16 cellular contexts compared by ENCODE assay signal in genomic region chr19:42116308-42117075, GRCh38. TPM values are rescaled to one million over a fixed set of nuclear protein-coding genes. Genes with fewer than 3 reads are reported as not detected.
DNase-seq lines count a peak whose midpoint lies in the region; ATAC-seq, FAIRE-seq and TF ChIP-seq lines count a peak whose summit lies in the region.
"Had no signal": no experiment of that assay in that cellular context is flagged by ENCODE, and none has a peak within 500 bp of the region (broad histone marks: within the 10 kb centered on the region; RNA-seq: fewer than 3 reads in every experiment).

No MANE protein-coding gene starts in this region.

- H2AFZ ChIP-seq in HepG2 (ENCODE audit: low read length) (no peak overlapping the region), OCI-LY1 (ENCODE audit: low read length) (no peak overlapping the region)

- CTCF ChIA-PET in HepG2 (lab: Yijun Ruan, JAX; ENCODE audit: low intra/inter-chr PET ratio, low total read pairs): no interaction called here

- FAIRE-seq in HepG2 (lab: Jason Lieb, UNC): no peak
- FAIRE-seq: H54 had no signal

- no peaks in the 10 kb centered on the region for H3K9me2 ChIP-seq in OCI-LY1 (ENCODE audit: low read depth, low read length)

- H3K9ac ChIP-seq in HepG2 (ENCODE audit: insufficient read depth, low read depth, low read length): no peak overlapping the region
- peak overlapping the region; percentile 78; the same call in 1 of the 2 replicates for H3K9ac ChIP-seq in OCI-LY1 (ENCODE audit: low read length)

- ATAC-seq in HepG2 (no peak), right lobe of liver (no peak), GM18861 (IDR thresholded peaks at IDR 0.05; ENCODE audit: unreplicated experiment) (no peak)
- ATAC-seq: T-helper 17 cell had no signal

- no peak overlapping the region for H3K27ac Mint-ChIP-seq in activated T-helper 2 cell treated with anti-CD3 and anti-CD28 coated beads, Interferon-gamma antibody, Interleukin-2, Interleukin-4, amounts not matched to agents 10 μg/mL and 5 μg/mL and 100 μg/mL, durations not matched to agents 14 hours and 24 hours and 36 hours
- H3K27ac Mint-ChIP-seq: activated CD4-positive, alpha-beta T cell treated with anti-CD3 and anti-CD28 coated beads, Interleukin-2, amount 10 ng/mL, durations not matched to agents 7 days and 5 days had no signal

- H3K9me3 Mint-ChIP-seq in activated T-helper 2 cell treated with anti-CD3 and anti-CD28 coated beads, Interferon-gamma antibody, Interleukin-2, Interleukin-4, amounts not matched to agents 10 μg/mL and 5 μg/mL and 100 μg/mL, durations not matched to agents 14 hours and 24 hours and 36 hours: no peaks in the 10 kb centered on the region
- H3K9me3 Mint-ChIP-seq: activated CD4-positive, alpha-beta T cell treated with anti-CD3 and anti-CD28 coated beads, Interleukin-2, amount 10 ng/mL, durations not matched to agents 7 days and 5 days; activated T-helper 1 cell treated with anti-CD3 and anti-CD28 coated beads, Interleukin-12 subunit alpha, Interleukin-12 subunit beta, Interleukin-2, Interleukin-4 antibody, amounts not matched to agents 30 ng/mL and 10 ng/mL and 1 ng/mL, durations not matched to agents 14 hours and 24 hours and 36 hours had no signal

- POLR2A ChIA-PET in HepG2 (lab: Yijun Ruan, JAX): no interaction called here

- in situ Hi-C loops in HepG2 (cut with HindIII; ENCODE audit: extremely low pct_ligation_motif_present, low pct_unique_long_range_greater_than_20kb): no loop called here

- intact Hi-C loops in HepG2 (cut with micrococcal nuclease; ENCODE audit: unreplicated experiment) (no loop called here), right lobe of liver (cut with DNase I) (no loop called here)
- intact Hi-C loops in activated T-helper 2 cell treated with anti-CD3 and anti-CD28 coated beads, Interferon-gamma antibody, Interleukin-2, Interleukin-4, amounts not matched to agents 10 μg/mL and 5 μg/mL and 100 μg/mL, durations not matched to agents 14 hours and 24 hours and 36 hours (cut with micrococcal nuclease): no loop called here

- 68% methylated on average over 20 of the region's 20 CpGs for WGBS in HepG2 (ENCODE audit: low lambda C conversion rate)
- 87% methylated on average over 19 of the region's 20 CpGs for WGBS in right lobe of liver (ENCODE audit: insufficient coverage, low coverage, low lambda C conversion rate, missing lambda C conversion rate)

- no peaks in the 10 kb centered on the region for H3K36me3 ChIP-seq in HepG2 (replicated peaks in 1 of 2; ENCODE audit: control insufficient read depth in 1 of 2, insufficient read depth in 2 of 2, low read length in 2 of 2)
- no peaks in the 10 kb centered on the region for H3K36me3 ChIP-seq in right lobe of liver
- H3K36me3 ChIP-seq in OCI-LY1 (ENCODE audit: insufficient read depth, low read length): peaks cover 18% of the 10 kb centered on the region; the same call in 1 of the 2 replicates
- H3K36me3 ChIP-seq in right atrium auricular region: no peaks in the 10 kb centered on the region

- peaks cover 65% of the 10 kb centered on the region for H3K36me3 Mint-ChIP-seq in activated T-helper 2 cell treated with anti-CD3 and anti-CD28 coated beads, Interferon-gamma antibody, Interleukin-2, Interleukin-4, amounts not matched to agents 10 μg/mL and 5 μg/mL and 100 μg/mL, durations not matched to agents 14 hours and 24 hours and 36 hours (ENCODE audit: low read depth)

- TF ChIP-seq POLR2A in HepG2 (IDR thresholded peaks at IDR 0.05; ENCODE audit: insufficient read depth in 1 of 2, low read depth in 2 of 2, low read length in 2 of 2) (no peak), right lobe of liver (IDR thresholded peaks at IDR 0.05) (no peak)

- H3K27me3 Mint-ChIP-seq in activated T-helper 2 cell treated with anti-CD3 and anti-CD28 coated beads, Interferon-gamma antibody, Interleukin-2, Interleukin-4, amounts not matched to agents 10 μg/mL and 5 μg/mL and 100 μg/mL, durations not matched to agents 14 hours and 24 hours and 36 hours (ENCODE audit: low read depth): no peaks in the 10 kb centered on the region
- H3K27me3 Mint-ChIP-seq: activated CD4-positive, alpha-beta T cell treated with anti-CD3 and anti-CD28 coated beads, Interleukin-2, amount 10 ng/mL, durations not matched to agents 7 days and 5 days; T-helper 17 cell had no signal

- H3K9me3 ChIP-seq in HepG2 (ENCODE audit: low read length): no peaks in the 10 kb centered on the region
- H3K9me3 ChIP-seq in right lobe of liver: no peaks in the 10 kb centered on the region
- no peaks in the 10 kb centered on the region for H3K9me3 ChIP-seq in OCI-LY1 (ENCODE audit: low read length)
- no peaks in the 10 kb centered on the region for H3K9me3 ChIP-seq in right atrium auricular region

- H3K27me3 ChIP-seq in HepG2 (ENCODE audit: control insufficient read depth in 1 of 2, insufficient read depth in 2 of 2, low read length in 2 of 2) (peaks cover 2 to 3% of the 10 kb centered on the region in 2 experiments; a peak in 4 of 5 replicates), right lobe of liver (no peaks in the 10 kb centered on the region), OCI-LY1 (ENCODE audit: insufficient read depth, low read length) (no peaks in the 10 kb centered on the region), right atrium auricular region (no peaks in the 10 kb centered on the region)

- TF ChIP-seq EP300 in HepG2 (IDR thresholded peaks at IDR 0.05; ENCODE audit: low read depth in 2 of 2, low read length in 2 of 2) (no peak), HepG2 (CRISPR knock-in tag; IDR thresholded peaks at IDR 0.05; ENCODE audit: borderline replicate concordance) (no peak)

- H4K20me1 ChIP-seq in HepG2 (ENCODE audit: insufficient read depth, low read length): no peaks in the 10 kb centered on the region
- no peaks in the 10 kb centered on the region for H4K20me1 ChIP-seq in OCI-LY1 (ENCODE audit: insufficient read depth, low read length)

- peaks cover 12% of the 10 kb centered on the region for H3F3A ChIP-seq in OCI-LY1 (ENCODE audit: insufficient read depth, low read length)

- H3K4me3 ChIP-seq in HepG2 (replicated peaks in 1 of 3; ENCODE audit: insufficient read depth in 1 of 3, low read depth in 2 of 3, low read length in 3 of 3) (no peak overlapping the region), right lobe of liver (no peak overlapping the region), OCI-LY1 (ENCODE audit: low read depth, low read length, poor library complexity, severe bottlenecking) (no peak overlapping the region), epithelial cell of proximal tubule (ENCODE audit: low read depth, low read length) (no peak overlapping the region), right atrium auricular region (no peak overlapping the region)

- peaks cover 38% of the 10 kb centered on the region for H3K4me1 Mint-ChIP-seq in activated T-helper 2 cell treated with anti-CD3 and anti-CD28 coated beads, Interferon-gamma antibody, Interleukin-2, Interleukin-4, amounts not matched to agents 10 μg/mL and 5 μg/mL and 100 μg/mL, durations not matched to agents 14 hours and 24 hours and 36 hours (ENCODE audit: low read depth)

- H3K4me1 ChIP-seq in HepG2 (ENCODE audit: insufficient read depth, low read length) (peaks cover 4% of the 10 kb centered on the region), right lobe of liver (no peaks in the 10 kb centered on the region), OCI-LY1 (ENCODE audit: insufficient read depth, low read length, severe bottlenecking) (peaks cover 51% of the 10 kb centered on the region), right atrium auricular region (peaks cover 0 to 15% of the 10 kb centered on the region in 2 donors)

- H3K79me2 ChIP-seq in HepG2 (ENCODE audit: insufficient read depth, low read length) (no peaks in the 10 kb centered on the region), OCI-LY1 (ENCODE audit: insufficient read depth, low read length) (no peaks in the 10 kb centered on the region)

- BruUV-seq in HepG2 (replicated peaks; lab: Mats Ljungman, UMichigan): no TSS peak

- H3K27ac ChIP-seq in HepG2 (ENCODE audit: extremely low read length, insufficient read depth, low read length) (no peak overlapping the region), right lobe of liver (no peak overlapping the region), OCI-LY1 (ENCODE audit: low read depth, low read length, poor library complexity, severe bottlenecking) (peak overlapping the region; percentile 100), right atrium auricular region (no peak overlapping the region)

- DNase-seq in HepG2 (ENCODE audit: low spot score) (no peak), right lobe of liver (no peak), epithelial cell of proximal tubule (ENCODE audit: low read depth) (no peak), right atrium auricular region (ENCODE audit: low spot score) (no peak), NCI-H1436 (lab: John Stamatoyannopoulos, UW) (no peak)
- no peak for DNase-seq in activated T-helper 2 cell treated with anti-CD3 and anti-CD28 coated beads, Interferon-gamma antibody, Interleukin-2, Interleukin-4, amounts not matched to agents 10 μg/mL and 5 μg/mL and 100 μg/mL, durations not matched to agents 14 hours and 24 hours and 36 hours (ENCODE audit: low spot score)
- DNase-seq: activated CD4-positive, alpha-beta T cell treated with anti-CD3 and anti-CD28 coated beads, Interleukin-2, amount 10 ng/mL, durations not matched to agents 7 days and 5 days; NCI-H2029; NCI-H69; RPMI8226; T-helper 17 cell had no signal

- TF ChIP-seq CTCF in HepG2 (CRISPR knock-in tag; IDR thresholded peaks at IDR 0.05) (no peak), right lobe of liver (IDR thresholded peaks at IDR 0.05) (no peak), OCI-LY1 (IDR thresholded peaks at IDR 0.05; ENCODE audit: low read length) (peak; percentile 46), epithelial cell of proximal tubule (conservative IDR thresholded peaks at IDR 0.05; ENCODE audit: low read depth, low read length) (peak; percentile 19), right atrium auricular region (IDR thresholded peaks at IDR 0.05) (no peak)

- H3K4me3 Mint-ChIP-seq in activated T-helper 2 cell treated with anti-CD3 and anti-CD28 coated beads, Interferon-gamma antibody, Interleukin-2, Interleukin-4, amounts not matched to agents 10 μg/mL and 5 μg/mL and 100 μg/mL, durations not matched to agents 14 hours and 24 hours and 36 hours (ENCODE audit: low read depth): no peak overlapping the region
- H3K4me3 Mint-ChIP-seq: activated CD4-positive, alpha-beta T cell treated with anti-CD3 and anti-CD28 coated beads, Interleukin-2, amount 10 ng/mL, durations not matched to agents 7 days and 5 days; activated T-helper 1 cell treated with anti-CD3 and anti-CD28 coated beads, Interleukin-12 subunit alpha, Interleukin-12 subunit beta, Interleukin-2, Interleukin-4 antibody, amounts not matched to agents 30 ng/mL and 10 ng/mL and 1 ng/mL, durations not matched to agents 14 hours and 24 hours and 36 hours; T-helper 17 cell had no signal

- no peak for TF ChIP-seq RAD21 in HepG2 (CRISPR knock-in tag; IDR thresholded peaks at IDR 0.05)

- H3K4me2 ChIP-seq in HepG2 (ENCODE audit: low read depth, low read length) (no peak overlapping the region), OCI-LY1 (ENCODE audit: low read length) (peak overlapping the region; percentile 80; the same call in 1 of the 2 replicates)

RNA-seq across cellular contexts. Expression of gene POU2F2, which starts 15.8 kb away (rescaled TPM):
- total RNA-seq in HepG2 (2016; rRNA removed; fragmentation: Illumina TruSeq; extraction: Trizol): 0.03 and 0.09 TPM in 2 replicates
- not detected in 2 replicates for total RNA-seq in HepG2 (2016; cell fraction: cytosol; rRNA removed; fragmentation: Illumina TruSeq; extraction: Trizol; ENCODE audit: low read depth)
- total RNA-seq in HepG2 (2016; cell fraction: insoluble cytoplasmic fraction; rRNA removed; fragmentation: Illumina TruSeq; extraction: Trizol): 0.10 and 0.28 TPM in 2 replicates
- total RNA-seq in HepG2 (2016; cell fraction: membrane; rRNA removed; fragmentation: Illumina TruSeq; extraction: Trizol): 0.06 TPM in 1 of 2 replicates, not detected in the other
- total RNA-seq in HepG2 (2016; cell fraction: nucleus; rRNA removed; fragmentation: Illumina TruSeq; extraction: Trizol): 0.22 TPM in 1 of 2 replicates, not detected in the other
- 0.17 and 0.25 TPM in 2 replicates for polyA plus RNA-seq in HepG2 (2011; rRNA removed)
- polyA plus RNA-seq in HepG2 (2011; cell fraction: cytosol; rRNA removed): 0.09 and 0.19 TPM in 2 replicates
- polyA plus RNA-seq in HepG2 (2011; cell fraction: nucleus; rRNA removed): 1.3 TPM in 2 replicates
- polyA plus RNA-seq in HepG2 (2012): 0.19 and 0.59 TPM in 2 replicates
- not detected in 2 replicates for polyA plus RNA-seq in HepG2 (2016; cell fraction: cytosol; fragmentation: Illumina TruSeq; extraction: Trizol; ENCODE audit: low read depth)
- 0.19 and 0.27 TPM in 2 replicates for polyA plus RNA-seq in HepG2 (2016; cell fraction: insoluble cytoplasmic fraction; fragmentation: Illumina TruSeq; extraction: Trizol; ENCODE audit: low read depth)
- polyA plus RNA-seq in HepG2 (2016; cell fraction: membrane; fragmentation: Illumina TruSeq; extraction: Trizol; ENCODE audit: low read depth): not detected in 2 replicates
- polyA plus RNA-seq in HepG2 (2016; cell fraction: nucleus; fragmentation: Illumina TruSeq; extraction: Trizol; ENCODE audit: insufficient read depth, low read depth): 0.47 and 1.5 TPM in 2 replicates
- polyA minus RNA-seq in HepG2 (2011; rRNA and poly(A)+ RNA removed; ENCODE audit: low replicate concordance): 0.14 and 0.24 TPM in 2 replicates
- polyA minus RNA-seq in HepG2 (2011; cell fraction: cytosol; rRNA and poly(A)+ RNA removed): not detected in 2 replicates
- 0.64 and 0.87 TPM in 2 replicates for polyA minus RNA-seq in HepG2 (2011; cell fraction: nucleus; rRNA and poly(A)+ RNA removed)
- total RNA-seq in right lobe of liver: 1 to 10 TPM in 3 of 6 experiments, under 1 TPM in 3; 0.18 to 3.0 (median 1.00) TPM
- total RNA-seq in epithelial cell of proximal tubule: 0.46 and 3.2 TPM in 2 replicates
- total RNA-seq in right atrium auricular region: under 1 TPM; 0.11 to 0.83 TPM
- total RNA-seq in activated T-helper 2 cell treated with anti-CD3 and anti-CD28 coated beads, Interferon-gamma antibody, Interleukin-2, Interleukin-4, amounts not matched to agents 10 μg/mL and 5 μg/mL and 100 μg/mL, durations not matched to agents 14 hours and 24 hours and 36 hours: 48.6 and 49.5 TPM in 2 replicates

RNA-seq across cellular contexts. Expression of gene ZNF574, which starts 40.5 kb away (rescaled TPM):
- total RNA-seq in HepG2 (2016; rRNA removed; fragmentation: Illumina TruSeq; extraction: Trizol): 7.9 and 8.2 TPM in 2 replicates
- total RNA-seq in HepG2 (2016; cell fraction: cytosol; rRNA removed; fragmentation: Illumina TruSeq; extraction: Trizol; ENCODE audit: low read depth): 2.3 and 2.4 TPM in 2 replicates
- 7.7 and 8.2 TPM in 2 replicates for total RNA-seq in HepG2 (2016; cell fraction: insoluble cytoplasmic fraction; rRNA removed; fragmentation: Illumina TruSeq; extraction: Trizol)
- total RNA-seq in HepG2 (2016; cell fraction: membrane; rRNA removed; fragmentation: Illumina TruSeq; extraction: Trizol): 5.2 and 5.9 TPM in 2 replicates
- total RNA-seq in HepG2 (2016; cell fraction: nucleus; rRNA removed; fragmentation: Illumina TruSeq; extraction: Trizol): 4.3 and 4.9 TPM in 2 replicates
- 7.7 and 9.5 TPM in 2 replicates for polyA plus RNA-seq in HepG2 (2011; rRNA removed)
- polyA plus RNA-seq in HepG2 (2011; cell fraction: cytosol; rRNA removed): 6.7 and 9.5 TPM in 2 replicates
- 9.5 and 11.0 TPM in 2 replicates for polyA plus RNA-seq in HepG2 (2011; cell fraction: nucleus; rRNA removed)
- polyA plus RNA-seq in HepG2 (2012): 4.3 and 4.4 TPM in 2 replicates
- polyA plus RNA-seq in HepG2 (2016; cell fraction: cytosol; fragmentation: Illumina TruSeq; extraction: Trizol; ENCODE audit: low read depth): 0.51 and 0.69 TPM in 2 replicates
- 6.5 and 7.9 TPM in 2 replicates for polyA plus RNA-seq in HepG2 (2016; cell fraction: insoluble cytoplasmic fraction; fragmentation: Illumina TruSeq; extraction: Trizol; ENCODE audit: low read depth)
- polyA plus RNA-seq in HepG2 (2016; cell fraction: membrane; fragmentation: Illumina TruSeq; extraction: Trizol; ENCODE audit: low read depth): 1.4 TPM in 2 replicates
- 6.0 and 6.3 TPM in 2 replicates for polyA plus RNA-seq in HepG2 (2016; cell fraction: nucleus; fragmentation: Illumina TruSeq; extraction: Trizol; ENCODE audit: insufficient read depth, low read depth)
- 24.3 and 39.3 TPM in 2 replicates for polyA minus RNA-seq in HepG2 (2011; rRNA and poly(A)+ RNA removed; ENCODE audit: low replicate concordance)
- polyA minus RNA-seq in HepG2 (2011; cell fraction: cytosol; rRNA and poly(A)+ RNA removed): 12.1 and 12.4 TPM in 2 replicates
- 5.8 and 6.5 TPM in 2 replicates for polyA minus RNA-seq in HepG2 (2011; cell fraction: nucleus; rRNA and poly(A)+ RNA removed)
- total RNA-seq in right lobe of liver: 1 to 10 TPM; 4.3 to 5.8 (median 4.7) TPM
- 19.6 and 22.1 TPM in 2 replicates for total RNA-seq in epithelial cell of proximal tubule
- total RNA-seq in right atrium auricular region: 10 to 100 TPM in 1 of 2 donors, 1 to 10 TPM in 1; 8.1 to 13.6 TPM
- total RNA-seq in activated T-helper 2 cell treated with anti-CD3 and anti-CD28 coated beads, Interferon-gamma antibody, Interleukin-2, Interleukin-4, amounts not matched to agents 10 μg/mL and 5 μg/mL and 100 μg/mL, durations not matched to agents 14 hours and 24 hours and 36 hours: 15.7 and 16.6 TPM in 2 replicates

RNA-seq across cellular contexts. Expression of gene GRIK5, which starts 46.5 kb away (rescaled TPM):
- total RNA-seq in HepG2 (2016; rRNA removed; fragmentation: Illumina TruSeq; extraction: Trizol) (not detected in 2 replicates), right lobe of liver (under 1 TPM in 4 of 6 experiments, not detected in 2; 0.15 to 0.42 (median 0.17) TPM), epithelial cell of proximal tubule (2.5 and 14.3 TPM in 2 replicates), right atrium auricular region (10 to 100 TPM in 1 of 2 donors, 1 to 10 TPM in 1; 8.1 to 17.1 TPM)
- not detected in 2 replicates for total RNA-seq in HepG2 (2016; cell fraction: cytosol; rRNA removed; fragmentation: Illumina TruSeq; extraction: Trizol; ENCODE audit: low read depth)
- not detected in 2 replicates for total RNA-seq in HepG2 (2016; cell fraction: insoluble cytoplasmic fraction; rRNA removed; fragmentation: Illumina TruSeq; extraction: Trizol)
- not detected in 2 replicates for total RNA-seq in HepG2 (2016; cell fraction: membrane; rRNA removed; fragmentation: Illumina TruSeq; extraction: Trizol)
- not detected in 2 replicates for total RNA-seq in HepG2 (2016; cell fraction: nucleus; rRNA removed; fragmentation: Illumina TruSeq; extraction: Trizol)
- 0.05 TPM in 1 of 2 replicates, not detected in the other for polyA plus RNA-seq in HepG2 (2011; rRNA removed)
- polyA plus RNA-seq in HepG2 (2011; cell fraction: cytosol; rRNA removed): 0.03 TPM in 1 of 2 replicates, not detected in the other
- polyA plus RNA-seq in HepG2 (2011; cell fraction: nucleus; rRNA removed): 0.10 and 0.14 TPM in 2 replicates
- polyA plus RNA-seq in HepG2 (2012): not detected in 2 replicates
- polyA plus RNA-seq in HepG2 (2016; cell fraction: cytosol; fragmentation: Illumina TruSeq; extraction: Trizol; ENCODE audit: low read depth): not detected in 2 replicates
- polyA plus RNA-seq in HepG2 (2016; cell fraction: insoluble cytoplasmic fraction; fragmentation: Illumina TruSeq; extraction: Trizol; ENCODE audit: low read depth): not detected in 2 replicates
- polyA plus RNA-seq in HepG2 (2016; cell fraction: membrane; fragmentation: Illumina TruSeq; extraction: Trizol; ENCODE audit: low read depth): not detected in 2 replicates
- polyA plus RNA-seq in HepG2 (2016; cell fraction: nucleus; fragmentation: Illumina TruSeq; extraction: Trizol; ENCODE audit: insufficient read depth, low read depth): not detected in 2 replicates
- polyA minus RNA-seq in HepG2 (2011; rRNA and poly(A)+ RNA removed; ENCODE audit: low replicate concordance): 0.08 and 0.12 TPM in 2 replicates
- not detected in 2 replicates for polyA minus RNA-seq in HepG2 (2011; cell fraction: cytosol; rRNA and poly(A)+ RNA removed)
- not detected in 2 replicates for polyA minus RNA-seq in HepG2 (2011; cell fraction: nucleus; rRNA and poly(A)+ RNA removed)
- total RNA-seq in activated T-helper 2 cell treated with anti-CD3 and anti-CD28 coated beads, Interferon-gamma antibody, Interleukin-2, Interleukin-4, amounts not matched to agents 10 μg/mL and 5 μg/mL and 100 μg/mL, durations not matched to agents 14 hours and 24 hours and 36 hours: 2.4 and 3.3 TPM in 2 replicates
- total RNA-seq: lung microvascular endothelial cell had no signal

Comparison
In these comparisons a context has a peak if more than half of its experiments do, and no peak if none do; other contexts are left out.
1. CTCF ChIP-seq: peak in OCI-LY1 (single experiment) and epithelial cell of proximal tubule (single experiment); none in HepG2 (single experiment), right lobe of liver (0 of 4) and right atrium auricular region (0 of 2).
2. RNA of gene POU2F2, which starts 15.8 kb away (total RNA-seq): 48.6 to 49.5 TPM in activated T-helper 2 cell treated with anti-CD3 and anti-CD28 coated beads, Interferon-gamma antibody, Interleukin-2, Interleukin-4, amounts not matched to agents 10 μg/mL and 5 μg/mL and 100 μg/mL, durations not matched to agents 14 hours and 24 hours and 36 hours; 0.18 to 3.0 TPM in right lobe of liver, 0.11 to 0.83 TPM in right atrium auricular region, 0.46 to 3.2 TPM in epithelial cell of proximal tubule and 0.03 to 0.28 TPM in HepG2; every median in the first group is over 10 times any median in the second.